Comparison of ENCODE assay signal across 8 cellular contexts in genomic region chr18:3279201-3280185, GRCh38. TPM values are rescaled to one million over a fixed set of nuclear protein-coding genes. Genes with fewer than 3 reads are reported as not detected.
DNase-seq lines count a peak whose midpoint lies in the region; ATAC-seq and TF ChIP-seq lines count a peak whose summit lies in the region.

No MANE protein-coding gene starts in this region.

- TF ChIP-seq CTCF in GM13976 (IDR thresholded peaks at IDR 0.05; ENCODE audit: borderline replicate concordance, control extremely low read depth, extremely low read depth, insufficient read depth, missing control alignments) (no peak), kidney epithelial cell (IDR thresholded peaks at IDR 0.05; ENCODE audit: insufficient read depth, low read length, poor library complexity, severe bottlenecking) (peak; percentile 2)

- DNase-seq in GM13976 (ENCODE audit: low spot score), result peak; percentile 54
- DNase-seq in kidney epithelial cell (ENCODE audit: low read depth), result no peak
- DNase-seq in activated effector memory CD4-positive, alpha-beta T cell treated with anti-CD3 and anti-CD28 coated beads, Interleukin-2, amount 50 U/mL, for 16 hours, result no peak
- DNase-seq in D341Med (ENCODE audit: low spot score), result no peak
- no peak for DNase-seq in DMS153 (lab: John Stamatoyannopoulos, UW)
- no peak for DNase-seq in activated CD4-positive, alpha-beta T cell treated with anti-CD3 and anti-CD28 coated beads for 4 hours

- H3K4me3 ChIP-seq in kidney epithelial cell (ENCODE audit: low read depth, low read length), result no peak overlapping the region

- H3K36me3 ChIP-seq in kidney epithelial cell (ENCODE audit: control insufficient read depth, insufficient read depth, low read length), result no peaks in the 10 kb centered on the region

- ATAC-seq in GM21723 (IDR thresholded peaks at IDR 0.05; ENCODE audit: unreplicated experiment), result peak; percentile 89
- ATAC-seq in HG03575 (IDR thresholded peaks at IDR 0.05; ENCODE audit: extremely low read depth, insufficient number of reproducible peaks, low FRiP score, unreplicated experiment), result peak; percentile 71

- in situ Hi-C loops in GM13976 (cut with MboI; ENCODE audit: low sequenced_read_pairs, unreplicated experiment), result loop anchor here (10.0 to 25.0 kb wide), 2 partner anchors 315 to 708 kb away; no protein-coding TSS in a partner anchor

- no peaks in the 10 kb centered on the region for H3K27me3 ChIP-seq in kidney epithelial cell (ENCODE audit: control insufficient read depth, insufficient read depth, low read length)

RNA-seq across cellular contexts. Expression of gene MYL12B, which starts 17.6 kb away (rescaled TPM):
- total RNA-seq in kidney epithelial cell, result 535 and 537 TPM in 2 replicates

RNA-seq across cellular contexts. Expression of gene MYL12A, which starts 31.9 kb away (rescaled TPM):
- total RNA-seq in kidney epithelial cell, result 857 and 948 TPM in 2 replicates

RNA-seq across cellular contexts. Expression of gene MYOM1, which starts 59.7 kb away (rescaled TPM):
- 0.04 and 0.34 TPM in 2 replicates for total RNA-seq in kidney epithelial cell
